1 cellular context compared by ENCODE assay signal in the genomic region with DNA sequence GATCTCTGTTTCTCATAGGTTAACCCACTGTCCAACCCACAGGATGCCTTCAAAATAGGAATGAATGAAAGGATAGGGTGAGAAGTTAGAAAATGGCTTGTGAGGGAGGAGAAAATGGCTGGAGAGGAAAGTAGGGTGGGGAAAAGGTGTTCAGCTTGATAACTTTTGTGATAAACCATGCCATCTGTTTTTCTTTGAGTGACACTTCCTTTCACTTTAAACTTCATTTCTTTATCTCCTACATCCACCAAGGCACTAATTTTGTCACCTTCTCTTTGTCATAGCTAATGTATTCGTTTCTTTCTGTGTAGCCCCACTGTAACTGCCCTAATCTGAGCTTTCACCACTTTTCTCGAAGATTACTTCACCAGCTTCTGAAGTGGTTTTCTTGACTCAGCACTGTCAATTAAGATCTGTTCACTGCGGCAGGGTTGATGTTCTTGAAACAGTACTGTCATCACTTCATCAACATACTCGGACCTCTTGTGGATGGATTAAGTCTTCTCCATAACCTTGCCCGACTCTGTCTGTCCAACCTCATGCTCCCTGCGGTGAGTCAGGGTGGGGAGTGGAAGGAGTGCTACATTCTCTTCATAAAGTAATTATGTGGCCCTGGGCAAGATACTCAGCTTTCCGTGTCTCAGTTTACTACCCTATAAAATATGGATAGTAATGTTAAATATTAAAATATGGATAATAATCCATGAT.
TF ChIP-seq lines count a peak whose summit lies in the region.

No MANE protein-coding gene starts in this region.

TF ChIP-seq in K562, 482 proteins besides CTCF, POLR2A, EP300 and RAD21 (continued from another document and continues in another):
- peak; percentile 93 for TF ChIP-seq TCF3 (CRISPR knock-in tag; IDR thresholded peaks at IDR 0.05)
- TF ChIP-seq HNRNPL (IDR thresholded peaks at IDR 0.05; ENCODE audit: low read depth, low read length) = 0 out of 2 replicates have a peak, but pooled peaks have one; percentile 36
- TF ChIP-seq, protein P1, sequence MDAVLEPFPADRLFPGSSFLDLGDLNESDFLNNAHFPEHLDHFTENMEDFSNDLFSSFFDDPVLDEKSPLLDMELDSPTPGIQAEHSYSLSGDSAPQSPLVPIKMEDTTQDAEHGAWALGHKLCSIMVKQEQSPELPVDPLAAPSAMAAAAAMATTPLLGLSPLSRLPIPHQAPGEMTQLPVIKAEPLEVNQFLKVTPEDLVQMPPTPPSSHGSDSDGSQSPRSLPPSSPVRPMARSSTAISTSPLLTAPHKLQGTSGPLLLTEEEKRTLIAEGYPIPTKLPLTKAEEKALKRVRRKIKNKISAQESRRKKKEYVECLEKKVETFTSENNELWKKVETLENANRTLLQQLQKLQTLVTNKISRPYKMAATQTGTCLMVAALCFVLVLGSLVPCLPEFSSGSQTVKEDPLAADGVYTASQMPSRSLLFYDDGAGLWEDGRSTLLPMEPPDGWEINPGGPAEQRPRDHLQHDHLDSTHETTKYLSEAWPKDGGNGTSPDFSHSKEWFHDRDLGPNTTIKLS (IDR thresholded peaks at IDR 0.05; ENCODE audit: borderline replicate concordance, low read depth) = peak; percentile 37; the same call in 1 of the 2 replicates
- TF ChIP-seq, protein P2, sequence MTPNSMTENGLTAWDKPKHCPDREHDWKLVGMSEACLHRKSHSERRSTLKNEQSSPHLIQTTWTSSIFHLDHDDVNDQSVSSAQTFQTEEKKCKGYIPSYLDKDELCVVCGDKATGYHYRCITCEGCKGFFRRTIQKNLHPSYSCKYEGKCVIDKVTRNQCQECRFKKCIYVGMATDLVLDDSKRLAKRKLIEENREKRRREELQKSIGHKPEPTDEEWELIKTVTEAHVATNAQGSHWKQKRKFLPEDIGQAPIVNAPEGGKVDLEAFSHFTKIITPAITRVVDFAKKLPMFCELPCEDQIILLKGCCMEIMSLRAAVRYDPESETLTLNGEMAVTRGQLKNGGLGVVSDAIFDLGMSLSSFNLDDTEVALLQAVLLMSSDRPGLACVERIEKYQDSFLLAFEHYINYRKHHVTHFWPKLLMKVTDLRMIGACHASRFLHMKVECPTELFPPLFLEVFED (CRISPR knock-in tag; conservative IDR thresholded peaks at IDR 0.05) = no peak
- TF ChIP-seq TCFL5 (CRISPR knock-in tag; conservative IDR thresholded peaks at IDR 0.05) = no peak
- no peak for TF ChIP-seq PHF21A (IDR thresholded peaks at IDR 0.05; ENCODE audit: borderline replicate concordance, low read depth)
- TF ChIP-seq ZNF282 (CRISPR knock-in tag; IDR thresholded peaks at IDR 0.05) = no peak
- no peak for TF ChIP-seq PCBP2 (IDR thresholded peaks at IDR 0.05; ENCODE audit: low read depth, low read length, poor library complexity, severe bottlenecking)
- no peak for TF ChIP-seq ZKSCAN1 (IDR thresholded peaks at IDR 0.05; ENCODE audit: low read depth, low read length)
- peak; percentile 96 to 99 for TF ChIP-seq ARNT (IDR thresholded peaks at IDR 0.05)
- TF ChIP-seq HMGN3 (IDR thresholded peaks at IDR 0.05; ENCODE audit: borderline replicate concordance, extremely low read depth, insufficient read length, low read depth, low read length) = peak; percentile 97
- no peak for TF ChIP-seq KDM2B (CRISPR knock-in tag; IDR thresholded peaks at IDR 0.05)
- TF ChIP-seq PURB (CRISPR knock-in tag; IDR thresholded peaks at IDR 0.05; ENCODE audit: low read depth) = no peak
- no peak for TF ChIP-seq MCM7 (IDR thresholded peaks at IDR 0.05)
- TF ChIP-seq XRCC5 (IDR thresholded peaks at IDR 0.05; ENCODE audit: low read depth, low read length) = 0 out of 2 replicates have a peak, but pooled peaks have one; percentile 54
- TF ChIP-seq TBP (optimal IDR thresholded peaks at IDR 0.05; ENCODE audit: low read depth, low read length) = peak; percentile 71
- TF ChIP-seq, protein P3, sequence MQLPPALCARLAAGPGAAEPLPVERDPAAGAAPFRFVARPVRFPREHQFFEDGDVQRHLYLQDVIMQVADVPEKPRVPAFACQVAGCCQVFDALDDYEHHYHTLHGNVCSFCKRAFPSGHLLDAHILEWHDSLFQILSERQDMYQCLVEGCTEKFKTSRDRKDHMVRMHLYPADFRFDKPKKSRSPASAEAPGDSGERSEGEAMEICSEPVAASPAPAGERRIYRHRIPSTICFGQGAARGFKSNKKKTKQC (CRISPR knock-in tag; IDR thresholded peaks at IDR 0.05) = no peak
- TF ChIP-seq SMAD3 (CRISPR knock-in tag; conservative IDR thresholded peaks at IDR 0.05) = no peak
- no peak; the same call in 1 of the 2 replicates for TF ChIP-seq NCOA6 (IDR thresholded peaks at IDR 0.05)
- no peak for TF ChIP-seq THRAP3 (IDR thresholded peaks at IDR 0.05; ENCODE audit: borderline replicate concordance)
- TF ChIP-seq HOXB6 (CRISPR knock-in tag; IDR thresholded peaks at IDR 0.05; ENCODE audit: borderline replicate concordance) = no peak
- TF ChIP-seq ARHGAP35 (IDR thresholded peaks at IDR 0.05; ENCODE audit: partially characterized antibody) = peak; percentile 57
- TF ChIP-seq, protein P4, sequence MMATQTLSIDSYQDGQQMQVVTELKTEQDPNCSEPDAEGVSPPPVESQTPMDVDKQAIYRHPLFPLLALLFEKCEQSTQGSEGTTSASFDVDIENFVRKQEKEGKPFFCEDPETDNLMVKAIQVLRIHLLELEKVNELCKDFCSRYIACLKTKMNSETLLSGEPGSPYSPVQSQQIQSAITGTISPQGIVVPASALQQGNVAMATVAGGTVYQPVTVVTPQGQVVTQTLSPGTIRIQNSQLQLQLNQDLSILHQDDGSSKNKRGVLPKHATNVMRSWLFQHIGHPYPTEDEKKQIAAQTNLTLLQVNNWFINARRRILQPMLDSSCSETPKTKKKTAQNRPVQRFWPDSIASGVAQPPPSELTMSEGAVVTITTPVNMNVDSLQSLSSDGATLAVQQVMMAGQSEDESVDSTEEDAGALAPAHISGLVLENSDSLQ (IDR thresholded peaks at IDR 0.05) = peak; percentile 98
- TF ChIP-seq, protein P5, sequence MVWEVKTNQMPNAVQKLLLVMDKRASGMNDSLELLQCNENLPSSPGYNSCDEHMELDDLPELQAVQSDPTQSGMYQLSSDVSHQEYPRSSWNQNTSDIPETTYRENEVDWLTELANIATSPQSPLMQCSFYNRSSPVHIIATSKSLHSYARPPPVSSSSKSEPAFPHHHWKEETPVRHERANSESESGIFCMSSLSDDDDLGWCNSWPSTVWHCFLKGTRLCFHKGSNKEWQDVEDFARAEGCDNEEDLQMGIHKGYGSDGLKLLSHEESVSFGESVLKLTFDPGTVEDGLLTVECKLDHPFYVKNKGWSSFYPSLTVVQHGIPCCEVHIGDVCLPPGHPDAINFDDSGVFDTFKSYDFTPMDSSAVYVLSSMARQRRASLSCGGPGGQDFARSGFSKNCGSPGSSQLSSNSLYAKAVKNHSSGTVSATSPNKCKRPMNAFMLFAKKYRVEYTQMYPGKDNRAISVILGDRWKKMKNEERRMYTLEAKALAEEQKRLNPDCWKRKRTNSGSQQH (CRISPR knock-in tag; IDR thresholded peaks at IDR 0.05) = no peak; the same call in 1 of the 2 replicates
- no peak for TF ChIP-seq ZNF224 (CRISPR knock-in tag; IDR thresholded peaks at IDR 0.05)
- no peak for TF ChIP-seq PPARD (CRISPR knock-in tag; IDR thresholded peaks at IDR 0.05)
- no peak for TF ChIP-seq ZNF57 (CRISPR knock-in tag; IDR thresholded peaks at IDR 0.05)
- TF ChIP-seq NR2C2 (CRISPR knock-in tag; IDR thresholded peaks at IDR 0.05) = no peak
- TF ChIP-seq NR2C2 (tag; IDR thresholded peaks at IDR 0.05) = peak; percentile 79
- TF ChIP-seq ZNF311 (CRISPR knock-in tag; IDR thresholded peaks at IDR 0.05) = no peak; the same call in 1 of the 2 replicates
- peak in 1 of 2 experiments; percentile 52; a peak in 1 of 4 replicates for TF ChIP-seq FOXA3 (CRISPR knock-in tag; conservative IDR thresholded peaks at IDR 0.05 in 1 of 2, IDR thresholded peaks at IDR 0.05 in 1 of 2)
- TF ChIP-seq, protein P6, sequence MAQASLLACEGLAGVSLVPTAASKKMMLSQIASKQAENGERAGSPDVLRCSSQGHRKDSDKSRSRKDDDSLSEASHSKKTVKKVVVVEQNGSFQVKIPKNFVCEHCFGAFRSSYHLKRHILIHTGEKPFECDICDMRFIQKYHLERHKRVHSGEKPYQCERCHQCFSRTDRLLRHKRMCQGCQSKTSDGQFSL (CRISPR knock-in tag; IDR thresholded peaks at IDR 0.05) = no peak
- TF ChIP-seq, protein P6 (tag; IDR thresholded peaks at IDR 0.05) = no peak
- TF ChIP-seq LEF1 (IDR thresholded peaks at IDR 0.05) = peak; percentile 100
- no peak for TF ChIP-seq NEUROD1 (IDR thresholded peaks at IDR 0.05; ENCODE audit: borderline replicate concordance, low read depth, low read length, partially characterized antibody)
- no peak for TF ChIP-seq RFX1 (IDR thresholded peaks at IDR 0.05)
- TF ChIP-seq, protein P7, sequence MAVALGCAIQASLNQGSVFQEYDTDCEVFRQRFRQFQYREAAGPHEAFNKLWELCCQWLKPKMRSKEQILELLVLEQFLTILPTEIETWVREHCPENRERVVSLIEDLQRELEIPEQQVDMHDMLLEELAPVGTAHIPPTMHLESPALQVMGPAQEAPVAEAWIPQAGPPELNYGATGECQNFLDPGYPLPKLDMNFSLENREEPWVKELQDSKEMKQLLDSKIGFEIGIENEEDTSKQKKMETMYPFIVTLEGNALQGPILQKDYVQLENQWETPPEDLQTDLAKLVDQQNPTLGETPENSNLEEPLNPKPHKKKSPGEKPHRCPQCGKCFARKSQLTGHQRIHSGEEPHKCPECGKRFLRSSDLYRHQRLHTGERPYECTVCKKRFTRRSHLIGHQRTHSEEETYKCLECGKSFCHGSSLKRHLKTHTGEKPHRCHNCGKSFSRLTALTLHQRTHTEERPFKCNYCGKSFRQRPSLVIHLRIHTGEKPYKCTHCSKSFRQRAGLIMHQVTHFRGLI (CRISPR knock-in tag; IDR thresholded peaks at IDR 0.05) = no peak
- no peak for TF ChIP-seq MED1 (CRISPR knock-in tag; IDR thresholded peaks at IDR 0.05; ENCODE audit: borderline replicate concordance)
- TF ChIP-seq ZNF184 (CRISPR knock-in tag; IDR thresholded peaks at IDR 0.05) = no peak
- TF ChIP-seq CBFA2T3 (IDR thresholded peaks at IDR 0.05) = peak; percentile 99
- TF ChIP-seq ZBTB17 (CRISPR knock-in tag; IDR thresholded peaks at IDR 0.05) = no peak
- TF ChIP-seq, protein P8, sequence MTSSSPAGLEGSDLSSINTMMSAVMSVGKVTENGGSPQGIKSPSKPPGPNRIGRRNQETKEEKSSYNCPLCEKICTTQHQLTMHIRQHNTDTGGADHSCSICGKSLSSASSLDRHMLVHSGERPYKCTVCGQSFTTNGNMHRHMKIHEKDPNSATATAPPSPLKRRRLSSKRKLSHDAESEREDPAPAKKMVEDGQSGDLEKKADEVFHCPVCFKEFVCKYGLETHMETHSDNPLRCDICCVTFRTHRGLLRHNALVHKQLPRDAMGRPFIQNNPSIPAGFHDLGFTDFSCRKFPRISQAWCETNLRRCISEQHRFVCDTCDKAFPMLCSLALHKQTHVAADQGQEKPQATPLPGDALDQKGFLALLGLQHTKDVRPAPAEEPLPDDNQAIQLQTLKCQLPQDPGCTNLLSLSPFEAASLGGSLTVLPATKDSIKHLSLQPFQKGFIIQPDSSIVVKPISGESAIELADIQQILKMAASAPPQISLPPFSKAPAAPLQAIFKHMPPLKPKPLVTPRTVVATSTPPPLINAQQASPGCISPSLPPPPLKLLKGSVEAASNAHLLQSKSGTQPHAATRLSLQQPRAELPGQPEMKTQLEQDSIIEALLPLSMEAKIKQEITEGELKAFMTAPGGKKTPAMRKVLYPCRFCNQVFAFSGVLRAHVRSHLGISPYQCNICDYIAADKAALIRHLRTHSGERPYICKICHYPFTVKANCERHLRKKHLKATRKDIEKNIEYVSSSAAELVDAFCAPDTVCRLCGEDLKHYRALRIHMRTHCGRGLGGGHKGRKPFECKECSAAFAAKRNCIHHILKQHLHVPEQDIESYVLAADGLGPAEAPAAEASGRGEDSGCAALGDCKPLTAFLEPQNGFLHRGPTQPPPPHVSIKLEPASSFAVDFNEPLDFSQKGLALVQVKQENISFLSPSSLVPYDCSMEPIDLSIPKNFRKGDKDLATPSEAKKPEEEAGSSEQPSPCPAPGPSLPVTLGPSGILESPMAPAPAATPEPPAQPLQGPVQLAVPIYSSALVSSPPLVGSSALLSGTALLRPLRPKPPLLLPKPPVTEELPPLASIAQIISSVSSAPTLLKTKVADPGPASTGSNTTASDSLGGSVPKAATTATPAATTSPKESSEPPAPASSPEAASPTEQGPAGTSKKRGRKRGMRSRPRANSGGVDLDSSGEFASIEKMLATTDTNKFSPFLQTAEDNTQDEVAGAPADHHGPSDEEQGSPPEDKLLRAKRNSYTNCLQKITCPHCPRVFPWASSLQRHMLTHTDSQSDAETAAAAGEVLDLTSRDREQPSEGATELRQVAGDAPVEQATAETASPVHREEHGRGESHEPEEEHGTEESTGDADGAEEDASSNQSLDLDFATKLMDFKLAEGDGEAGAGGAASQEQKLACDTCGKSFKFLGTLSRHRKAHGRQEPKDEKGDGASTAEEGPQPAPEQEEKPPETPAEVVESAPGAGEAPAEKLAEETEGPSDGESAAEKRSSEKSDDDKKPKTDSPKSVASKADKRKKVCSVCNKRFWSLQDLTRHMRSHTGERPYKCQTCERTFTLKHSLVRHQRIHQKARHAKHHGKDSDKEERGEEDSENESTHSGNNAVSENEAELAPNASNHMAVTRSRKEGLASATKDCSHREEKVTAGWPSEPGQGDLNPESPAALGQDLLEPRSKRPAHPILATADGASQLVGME (CRISPR knock-in tag; IDR thresholded peaks at IDR 0.05) = no peak
- no peak for TF ChIP-seq HEY1 (CRISPR knock-in tag; IDR thresholded peaks at IDR 0.05; ENCODE audit: borderline replicate concordance)
- TF ChIP-seq ZFP30 (CRISPR knock-in tag; IDR thresholded peaks at IDR 0.05; ENCODE audit: borderline replicate concordance) = no peak
- TF ChIP-seq, protein P9, sequence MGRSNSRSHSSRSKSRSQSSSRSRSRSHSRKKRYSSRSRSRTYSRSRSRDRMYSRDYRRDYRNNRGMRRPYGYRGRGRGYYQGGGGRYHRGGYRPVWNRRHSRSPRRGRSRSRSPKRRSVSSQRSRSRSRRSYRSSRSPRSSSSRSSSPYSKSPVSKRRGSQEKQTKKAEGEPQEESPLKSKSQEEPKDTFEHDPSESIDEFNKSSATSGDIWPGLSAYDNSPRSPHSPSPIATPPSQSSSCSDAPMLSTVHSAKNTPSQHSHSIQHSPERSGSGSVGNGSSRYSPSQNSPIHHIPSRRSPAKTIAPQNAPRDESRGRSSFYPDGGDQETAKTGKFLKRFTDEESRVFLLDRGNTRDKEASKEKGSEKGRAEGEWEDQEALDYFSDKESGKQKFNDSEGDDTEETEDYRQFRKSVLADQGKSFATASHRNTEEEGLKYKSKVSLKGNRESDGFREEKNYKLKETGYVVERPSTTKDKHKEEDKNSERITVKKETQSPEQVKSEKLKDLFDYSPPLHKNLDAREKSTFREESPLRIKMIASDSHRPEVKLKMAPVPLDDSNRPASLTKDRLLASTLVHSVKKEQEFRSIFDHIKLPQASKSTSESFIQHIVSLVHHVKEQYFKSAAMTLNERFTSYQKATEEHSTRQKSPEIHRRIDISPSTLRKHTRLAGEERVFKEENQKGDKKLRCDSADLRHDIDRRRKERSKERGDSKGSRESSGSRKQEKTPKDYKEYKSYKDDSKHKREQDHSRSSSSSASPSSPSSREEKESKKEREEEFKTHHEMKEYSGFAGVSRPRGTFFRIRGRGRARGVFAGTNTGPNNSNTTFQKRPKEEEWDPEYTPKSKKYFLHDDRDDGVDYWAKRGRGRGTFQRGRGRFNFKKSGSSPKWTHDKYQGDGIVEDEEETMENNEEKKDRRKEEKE (IDR thresholded peaks at IDR 0.05; ENCODE audit: borderline replicate concordance in 1 of 2, control insufficient read depth in 1 of 2, low read depth in 2 of 2, low read length in 1 of 2) = peak in 1 of 2 experiments; percentile 91; a peak in 2 of 4 replicates
- TF ChIP-seq MEF2D (tag; conservative IDR thresholded peaks at IDR 0.05; ENCODE audit: low read depth) = peak; percentile 84
